1 cellular context compared by ENCODE assay signal in genomic region chr2:219512524-219513216, GRCh38.
TF ChIP-seq lines count a peak whose summit lies in the region.

No MANE protein-coding gene starts in this region.

TF ChIP-seq in HepG2, 621 proteins besides CTCF, POLR2A, EP300 and RAD21 (continued from another document):
- no peak for TF ChIP-seq ZNF407 (CRISPR knock-in tag; IDR thresholded peaks at IDR 0.05; ENCODE audit: not compliant biosample characterization)
- TF ChIP-seq MYPOP (CRISPR knock-in tag; IDR thresholded peaks at IDR 0.05): no peak
- TF ChIP-seq HHEX (CRISPR knock-in tag; IDR thresholded peaks at IDR 0.05): no peak
- TF ChIP-seq ZFP36L2 (CRISPR knock-in tag; IDR thresholded peaks at IDR 0.05): no peak
- no peak for TF ChIP-seq MIXL1 (CRISPR knock-in tag; IDR thresholded peaks at IDR 0.05)
- TF ChIP-seq THAP7 (CRISPR knock-in tag; IDR thresholded peaks at IDR 0.05): no peak
- no peak for TF ChIP-seq TGIF2 (CRISPR knock-in tag; IDR thresholded peaks at IDR 0.05)
- TF ChIP-seq PAWR (CRISPR knock-in tag; IDR thresholded peaks at IDR 0.05; ENCODE audit: borderline replicate concordance): no peak
- no peak for TF ChIP-seq POLR2AphosphoS5 (IDR thresholded peaks at IDR 0.05; ENCODE audit: low read depth, low read length)
- peak; percentile 87; the same call in 1 of the 2 replicates for TF ChIP-seq ZNF296 (CRISPR knock-in tag; conservative IDR thresholded peaks at IDR 0.05)
- no peak for TF ChIP-seq ATF1 (CRISPR knock-in tag; IDR thresholded peaks at IDR 0.05)
- no peak for TF ChIP-seq ZNF615 (CRISPR knock-in tag; IDR thresholded peaks at IDR 0.05; ENCODE audit: borderline replicate concordance)
- TF ChIP-seq KMT2B (CRISPR knock-in tag; IDR thresholded peaks at IDR 0.05): no peak
- no peak for TF ChIP-seq ELF3 (CRISPR knock-in tag; IDR thresholded peaks at IDR 0.05)
- TF ChIP-seq LRRFIP1 (CRISPR knock-in tag; conservative IDR thresholded peaks at IDR 0.05): no peak
- TF ChIP-seq BCL6 (CRISPR knock-in tag; IDR thresholded peaks at IDR 0.05): 0 out of 2 replicates have a peak, but pooled peaks have one; percentile 13
- no peak for TF ChIP-seq SATB2 (CRISPR knock-in tag; IDR thresholded peaks at IDR 0.05)
- TF ChIP-seq PREB (CRISPR knock-in tag; IDR thresholded peaks at IDR 0.05): no peak
- TF ChIP-seq ZNF619 (CRISPR knock-in tag; IDR thresholded peaks at IDR 0.05): no peak
- no peak for TF ChIP-seq ZBTB44 (CRISPR knock-in tag; IDR thresholded peaks at IDR 0.05)
- TF ChIP-seq PHF21A (CRISPR knock-in tag; IDR thresholded peaks at IDR 0.05): peak; percentile 64; the same call in 1 of the 2 replicates
- TF ChIP-seq ZNF572 (CRISPR knock-in tag; IDR thresholded peaks at IDR 0.05): 0 out of 2 replicates have a peak, but pooled peaks have one; percentile 16
- no peak for TF ChIP-seq SMARCC2 (IDR thresholded peaks at IDR 0.05)
- TF ChIP-seq NFYC (CRISPR knock-in tag; IDR thresholded peaks at IDR 0.05): no peak
- no peak for TF ChIP-seq THRA (CRISPR knock-in tag; IDR thresholded peaks at IDR 0.05; ENCODE audit: borderline replicate concordance)
- TF ChIP-seq ZNF275 (CRISPR knock-in tag; IDR thresholded peaks at IDR 0.05; ENCODE audit: borderline replicate concordance): no peak
- TF ChIP-seq ZNF782 (CRISPR knock-in tag; IDR thresholded peaks at IDR 0.05; ENCODE audit: borderline replicate concordance): peak; percentile 60; the same call in 1 of the 2 replicates
- TF ChIP-seq ZNF232 (CRISPR knock-in tag; IDR thresholded peaks at IDR 0.05; ENCODE audit: borderline replicate concordance): no peak
- no peak for TF ChIP-seq ZNF484 (CRISPR knock-in tag; IDR thresholded peaks at IDR 0.05; ENCODE audit: borderline replicate concordance, low read depth)
- no peak for TF ChIP-seq ZNF34 (CRISPR knock-in tag; IDR thresholded peaks at IDR 0.05; ENCODE audit: borderline replicate concordance)
- no peak for TF ChIP-seq ZNF891 (CRISPR knock-in tag; IDR thresholded peaks at IDR 0.05)
- no peak for TF ChIP-seq HMG20B (CRISPR knock-in tag; conservative IDR thresholded peaks at IDR 0.05)
- no peak for TF ChIP-seq TEAD3 (CRISPR knock-in tag; optimal IDR thresholded peaks at IDR 0.05; ENCODE audit: borderline replicate concordance)
- no peak for TF ChIP-seq ZNF510 (CRISPR knock-in tag; IDR thresholded peaks at IDR 0.05; ENCODE audit: low read depth)
- TF ChIP-seq ZNF788 (CRISPR knock-in tag; IDR thresholded peaks at IDR 0.05; ENCODE audit: borderline replicate concordance): peak; percentile 62; the same call in 1 of the 2 replicates
- TF ChIP-seq ZNF263 (CRISPR knock-in tag; IDR thresholded peaks at IDR 0.05): no peak
- no peak for TF ChIP-seq LBX2 (CRISPR knock-in tag; IDR thresholded peaks at IDR 0.05; ENCODE audit: borderline replicate concordance)
- TF ChIP-seq FOXC1 (CRISPR knock-in tag; IDR thresholded peaks at IDR 0.05; ENCODE audit: borderline replicate concordance): no peak
- no peak for TF ChIP-seq ZEB1 (IDR thresholded peaks at IDR 0.05; ENCODE audit: insufficient replicate concordance, low read depth)
- no peak for TF ChIP-seq PTBP1 (IDR thresholded peaks at IDR 0.05; ENCODE audit: low read depth, low read length, poor library complexity, severe bottlenecking)
- 0 out of 2 replicates have a peak, but pooled peaks have one; percentile 37 for TF ChIP-seq ZNF570 (CRISPR knock-in tag; IDR thresholded peaks at IDR 0.05; ENCODE audit: borderline replicate concordance)
- 0 out of 2 replicates have a peak, but pooled peaks have one; percentile 16 for TF ChIP-seq NRL (CRISPR knock-in tag; IDR thresholded peaks at IDR 0.05; ENCODE audit: borderline replicate concordance)
- TF ChIP-seq ZNF549 (CRISPR knock-in tag; IDR thresholded peaks at IDR 0.05): no peak
- TF ChIP-seq ZBTB8A (CRISPR knock-in tag; IDR thresholded peaks at IDR 0.05; ENCODE audit: borderline replicate concordance, low read depth): no peak
- no peak for TF ChIP-seq ZFP91 (CRISPR knock-in tag; IDR thresholded peaks at IDR 0.05; ENCODE audit: borderline replicate concordance)
